Comparison of ENCODE assay signal across 13 cellular contexts in genomic region chr5:55593115-55593472, GRCh38. TPM values are rescaled to one million over a fixed set of nuclear protein-coding genes. Genes with fewer than 3 reads are reported as not detected.
DNase-seq lines count a peak whose midpoint lies in the region; ATAC-seq and TF ChIP-seq lines count a peak whose summit lies in the region.
"Had no signal": no experiment of that assay in that cellular context is flagged by ENCODE, and none has a peak within 500 bp of the region (broad histone marks: within the 10 kb centered on the region; RNA-seq: fewer than 3 reads in every experiment).

No MANE protein-coding gene starts in this region.

- H3K27me3 ChIP-seq in tibial nerve (no peaks in the 10 kb centered on the region), ovary (no peaks in the 10 kb centered on the region)

- TF ChIP-seq CTCF in tibial nerve (IDR thresholded peaks at IDR 0.05) (no peak), omental fat pad (IDR thresholded peaks at IDR 0.05) (no peak), ovary (IDR thresholded peaks at IDR 0.05) (no peak)

- H3K4me1 ChIP-seq in tibial nerve (peaks cover 0 to 16% (median 12%) of the 10 kb centered on the region in 4 donors), ovary (ENCODE audit: insufficient read depth) (peaks cover 3% of the 10 kb centered on the region)

- H3K27ac ChIP-seq in epithelial cell of prostate (peak overlapping the region; percentile 36), tibial nerve (peak overlapping the region in 2 of 4 donors; percentile 32 to 46), ovary (no peak overlapping the region)

- intact Hi-C loops in ovary (cut with DNase I): no loop called here

- no peak for TF ChIP-seq EP300 in tibial nerve (IDR thresholded peaks at IDR 0.05)
- no peak for TF ChIP-seq EP300 in ovary (IDR thresholded peaks at IDR 0.05)

- no peak for ATAC-seq in omental fat pad (ENCODE audit: low FRiP score)

- WGBS in tibial nerve, 2 donors: 65 to 70% methylated on average over 3 of the region's 3 CpGs
- 69 to 88% (median 85%) methylated on average over 3 of the region's 3 CpGs for WGBS in ovary, 3 donors

- TF ChIP-seq POLR2A in tibial nerve (IDR thresholded peaks at IDR 0.05) (no peak), ovary (IDR thresholded peaks at IDR 0.05) (no peak)

- no peaks in the 10 kb centered on the region for H3K9me3 ChIP-seq in tibial nerve
- no peaks in the 10 kb centered on the region for H3K9me3 ChIP-seq in ovary

- DNase-seq in DMS 273 (lab: John Stamatoyannopoulos, UW; ENCODE audit: unreplicated experiment) (peak; percentile 90), LHCN-M2 (ENCODE audit: low read depth) (peak; percentile 32), NCI-H69 (lab: John Stamatoyannopoulos, UW) (peak; percentile 95), epithelial cell of prostate (ENCODE audit: low read depth, low spot score) (peak; percentile 49), tibial nerve (ENCODE audit: low spot score in 2 of 2) (no peak), cerebellar nuclear complex (lab: John Stamatoyannopoulos, UW) (no peak), omental fat pad (ENCODE audit: low spot score) (no peak), ovary (no peak)
- DNase-seq: activated gamma-delta T cell treated with Interleukin-2 at 50 U/mL for 16 hours; CD4-positive, alpha-beta T cell; left cardiac atrium; NCI-H1092 treated with DMSO at 0.1 percent for 48 hours; stimulated activated CD4-positive, alpha-beta T cell treated with anti-CD3 and anti-CD28 coated beads, Interleukin-15, amount 100 ng/mL, for 24 hours had no signal

- no peaks in the 10 kb centered on the region for H3K36me3 ChIP-seq in tibial nerve
- H3K36me3 ChIP-seq in ovary: no peaks in the 10 kb centered on the region

- H3K4me3 ChIP-seq in tibial nerve: no peak overlapping the region
- no peak overlapping the region for H3K4me3 ChIP-seq in ovary

RNA-seq across cellular contexts. Expression of gene PLPP1, which starts 58.3 kb away (rescaled TPM):
- total RNA-seq in LHCN-M2 (2014; rRNA removed) (40.7 and 42.7 TPM in 2 replicates), tibial nerve (100 to 1,000 TPM; 380 to 568 (median 427) TPM), omental fat pad (100 to 1,000 TPM; 248 to 593 (median 409) TPM), ovary (100 to 1,000 TPM in 1 of 7 donors, 10 to 100 TPM in 6; 13.5 to 136 (median 33.5) TPM)
- 23.7 TPM for polyA plus RNA-seq in LHCN-M2 (2012)
- 100 to 1,000 TPM in 1 of 2 donors, 10 to 100 TPM in 1; 48.9 to 133 TPM for polyA plus RNA-seq in ovary

Comparison
In these comparisons a context has a peak if more than half of its experiments do, and no peak if none do; other contexts are left out.
1. DNase-seq: peak in DMS 273 (single experiment), LHCN-M2 (single experiment), NCI-H69 (single experiment) and epithelial cell of prostate (single experiment); none in tibial nerve (0 of 2), cerebellar nuclear complex (0 of 2), omental fat pad (single experiment) and ovary (0 of 5).